ENCODE assay signal across 3 cellular contexts in the genomic region with DNA sequence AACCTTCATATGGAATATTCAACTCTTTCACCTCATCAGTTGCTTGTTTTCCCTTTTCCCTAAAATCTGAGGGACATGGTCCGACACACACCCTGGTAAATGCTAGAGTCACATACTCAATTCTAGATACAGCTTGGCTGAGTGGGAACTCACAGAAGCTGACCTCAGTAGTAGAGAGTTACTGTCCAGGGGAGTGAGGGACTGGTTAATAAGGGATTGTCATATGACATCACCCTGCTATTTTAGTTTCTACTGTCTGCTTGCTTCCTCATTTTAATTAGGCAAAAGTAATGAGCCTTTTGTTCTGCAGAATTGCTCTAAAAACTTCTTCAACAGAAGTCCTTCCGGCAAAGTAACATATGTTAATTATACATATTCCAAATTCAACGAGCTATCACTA.
TF ChIP-seq lines count a peak whose summit lies in the region.

No MANE protein-coding gene starts in this region.

TF ChIP-seq in GM23338, 12 proteins besides CTCF, POLR2A, EP300 and RAD21 (continues in another document):
- TF ChIP-seq ZNF331 (CRISPR knock-in tag; IDR thresholded peaks at IDR 0.05; ENCODE audit: low read depth) (no peak), JUNB (IDR thresholded peaks at IDR 0.05; ENCODE audit: unreplicated experiment) (no peak), EZH2 (IDR thresholded peaks at IDR 0.05; ENCODE audit: low read depth, unreplicated experiment) (no peak), STAT1 (IDR thresholded peaks at IDR 0.05; ENCODE audit: unreplicated experiment) (no peak), CREB1 (CRISPR knock-in tag; IDR thresholded peaks at IDR 0.05; ENCODE audit: low read depth) (no peak), EZH2phosphoT487 (IDR thresholded peaks at IDR 0.05; ENCODE audit: unreplicated experiment) (no peak), POLR2AphosphoS5 (IDR thresholded peaks at IDR 0.05; ENCODE audit: low read depth) (no peak), ZNF114 (CRISPR knock-in tag; IDR thresholded peaks at IDR 0.05) (no peak)
- TF ChIP-seq, protein P1, sequence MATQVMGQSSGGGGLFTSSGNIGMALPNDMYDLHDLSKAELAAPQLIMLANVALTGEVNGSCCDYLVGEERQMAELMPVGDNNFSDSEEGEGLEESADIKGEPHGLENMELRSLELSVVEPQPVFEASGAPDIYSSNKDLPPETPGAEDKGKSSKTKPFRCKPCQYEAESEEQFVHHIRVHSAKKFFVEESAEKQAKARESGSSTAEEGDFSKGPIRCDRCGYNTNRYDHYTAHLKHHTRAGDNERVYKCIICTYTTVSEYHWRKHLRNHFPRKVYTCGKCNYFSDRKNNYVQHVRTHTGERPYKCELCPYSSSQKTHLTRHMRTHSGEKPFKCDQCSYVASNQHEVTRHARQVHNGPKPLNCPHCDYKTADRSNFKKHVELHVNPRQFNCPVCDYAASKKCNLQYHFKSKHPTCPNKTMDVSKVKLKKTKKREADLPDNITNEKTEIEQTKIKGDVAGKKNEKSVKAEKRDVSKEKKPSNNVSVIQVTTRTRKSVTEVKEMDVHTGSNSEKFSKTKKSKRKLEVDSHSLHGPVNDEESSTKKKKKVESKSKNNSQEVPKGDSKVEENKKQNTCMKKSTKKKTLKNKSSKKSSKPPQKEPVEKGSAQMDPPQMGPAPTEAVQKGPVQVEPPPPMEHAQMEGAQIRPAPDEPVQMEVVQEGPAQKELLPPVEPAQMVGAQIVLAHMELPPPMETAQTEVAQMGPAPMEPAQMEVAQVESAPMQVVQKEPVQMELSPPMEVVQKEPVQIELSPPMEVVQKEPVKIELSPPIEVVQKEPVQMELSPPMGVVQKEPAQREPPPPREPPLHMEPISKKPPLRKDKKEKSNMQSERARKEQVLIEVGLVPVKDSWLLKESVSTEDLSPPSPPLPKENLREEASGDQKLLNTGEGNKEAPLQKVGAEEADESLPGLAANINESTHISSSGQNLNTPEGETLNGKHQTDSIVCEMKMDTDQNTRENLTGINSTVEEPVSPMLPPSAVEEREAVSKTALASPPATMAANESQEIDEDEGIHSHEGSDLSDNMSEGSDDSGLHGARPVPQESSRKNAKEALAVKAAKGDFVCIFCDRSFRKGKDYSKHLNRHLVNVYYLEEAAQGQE (IDR thresholded peaks at IDR 0.05; ENCODE audit: unreplicated experiment) = no peak
- TF ChIP-seq, protein P2, sequence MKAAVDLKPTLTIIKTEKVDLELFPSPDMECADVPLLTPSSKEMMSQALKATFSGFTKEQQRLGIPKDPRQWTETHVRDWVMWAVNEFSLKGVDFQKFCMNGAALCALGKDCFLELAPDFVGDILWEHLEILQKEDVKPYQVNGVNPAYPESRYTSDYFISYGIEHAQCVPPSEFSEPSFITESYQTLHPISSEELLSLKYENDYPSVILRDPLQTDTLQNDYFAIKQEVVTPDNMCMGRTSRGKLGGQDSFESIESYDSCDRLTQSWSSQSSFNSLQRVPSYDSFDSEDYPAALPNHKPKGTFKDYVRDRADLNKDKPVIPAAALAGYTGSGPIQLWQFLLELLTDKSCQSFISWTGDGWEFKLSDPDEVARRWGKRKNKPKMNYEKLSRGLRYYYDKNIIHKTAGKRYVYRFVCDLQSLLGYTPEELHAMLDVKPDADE (IDR thresholded peaks at IDR 0.05) = no peak

TF ChIP-seq in WTC11, 78 proteins besides CTCF, POLR2A, EP300 and RAD21:
- TF ChIP-seq, protein P3, sequence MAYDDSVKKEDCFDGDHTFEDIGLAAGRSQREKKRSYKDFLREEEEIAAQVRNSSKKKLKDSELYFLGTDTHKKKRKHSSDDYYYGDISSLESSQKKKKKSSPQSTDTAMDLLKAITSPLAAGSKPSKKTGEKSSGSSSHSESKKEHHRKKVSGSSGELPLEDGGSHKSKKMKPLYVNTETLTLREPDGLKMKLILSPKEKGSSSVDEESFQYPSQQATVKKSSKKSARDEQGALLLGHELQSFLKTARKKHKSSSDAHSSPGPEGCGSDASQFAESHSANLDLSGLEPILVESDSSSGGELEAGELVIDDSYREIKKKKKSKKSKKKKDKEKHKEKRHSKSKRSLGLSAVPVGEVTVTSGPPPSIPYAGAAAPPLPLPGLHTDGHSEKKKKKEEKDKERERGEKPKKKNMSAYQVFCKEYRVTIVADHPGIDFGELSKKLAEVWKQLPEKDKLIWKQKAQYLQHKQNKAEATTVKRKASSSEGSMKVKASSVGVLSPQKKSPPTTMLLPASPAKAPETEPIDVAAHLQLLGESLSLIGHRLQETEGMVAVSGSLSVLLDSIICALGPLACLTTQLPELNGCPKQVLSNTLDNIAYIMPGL (CRISPR knock-in tag; IDR thresholded peaks at IDR 0.05) = no peak
- TF ChIP-seq, protein P4, sequence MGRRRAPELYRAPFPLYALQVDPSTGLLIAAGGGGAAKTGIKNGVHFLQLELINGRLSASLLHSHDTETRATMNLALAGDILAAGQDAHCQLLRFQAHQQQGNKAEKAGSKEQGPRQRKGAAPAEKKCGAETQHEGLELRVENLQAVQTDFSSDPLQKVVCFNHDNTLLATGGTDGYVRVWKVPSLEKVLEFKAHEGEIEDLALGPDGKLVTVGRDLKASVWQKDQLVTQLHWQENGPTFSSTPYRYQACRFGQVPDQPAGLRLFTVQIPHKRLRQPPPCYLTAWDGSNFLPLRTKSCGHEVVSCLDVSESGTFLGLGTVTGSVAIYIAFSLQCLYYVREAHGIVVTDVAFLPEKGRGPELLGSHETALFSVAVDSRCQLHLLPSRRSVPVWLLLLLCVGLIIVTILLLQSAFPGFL (CRISPR knock-in tag; IDR thresholded peaks at IDR 0.05; ENCODE audit: borderline replicate concordance) = no peak
- no peak for TF ChIP-seq ELF4 (CRISPR knock-in tag; IDR thresholded peaks at IDR 0.05; ENCODE audit: low read depth)
TF ChIP-seq in WTC11: peak in this region for 0.

TF ChIP-seq in H1, 55 proteins besides CTCF, POLR2A, EP300 and RAD21:
- TF ChIP-seq BACH1 (IDR thresholded peaks at IDR 0.05; ENCODE audit: low read length) = no peak
- TF ChIP-seq, protein P5, sequence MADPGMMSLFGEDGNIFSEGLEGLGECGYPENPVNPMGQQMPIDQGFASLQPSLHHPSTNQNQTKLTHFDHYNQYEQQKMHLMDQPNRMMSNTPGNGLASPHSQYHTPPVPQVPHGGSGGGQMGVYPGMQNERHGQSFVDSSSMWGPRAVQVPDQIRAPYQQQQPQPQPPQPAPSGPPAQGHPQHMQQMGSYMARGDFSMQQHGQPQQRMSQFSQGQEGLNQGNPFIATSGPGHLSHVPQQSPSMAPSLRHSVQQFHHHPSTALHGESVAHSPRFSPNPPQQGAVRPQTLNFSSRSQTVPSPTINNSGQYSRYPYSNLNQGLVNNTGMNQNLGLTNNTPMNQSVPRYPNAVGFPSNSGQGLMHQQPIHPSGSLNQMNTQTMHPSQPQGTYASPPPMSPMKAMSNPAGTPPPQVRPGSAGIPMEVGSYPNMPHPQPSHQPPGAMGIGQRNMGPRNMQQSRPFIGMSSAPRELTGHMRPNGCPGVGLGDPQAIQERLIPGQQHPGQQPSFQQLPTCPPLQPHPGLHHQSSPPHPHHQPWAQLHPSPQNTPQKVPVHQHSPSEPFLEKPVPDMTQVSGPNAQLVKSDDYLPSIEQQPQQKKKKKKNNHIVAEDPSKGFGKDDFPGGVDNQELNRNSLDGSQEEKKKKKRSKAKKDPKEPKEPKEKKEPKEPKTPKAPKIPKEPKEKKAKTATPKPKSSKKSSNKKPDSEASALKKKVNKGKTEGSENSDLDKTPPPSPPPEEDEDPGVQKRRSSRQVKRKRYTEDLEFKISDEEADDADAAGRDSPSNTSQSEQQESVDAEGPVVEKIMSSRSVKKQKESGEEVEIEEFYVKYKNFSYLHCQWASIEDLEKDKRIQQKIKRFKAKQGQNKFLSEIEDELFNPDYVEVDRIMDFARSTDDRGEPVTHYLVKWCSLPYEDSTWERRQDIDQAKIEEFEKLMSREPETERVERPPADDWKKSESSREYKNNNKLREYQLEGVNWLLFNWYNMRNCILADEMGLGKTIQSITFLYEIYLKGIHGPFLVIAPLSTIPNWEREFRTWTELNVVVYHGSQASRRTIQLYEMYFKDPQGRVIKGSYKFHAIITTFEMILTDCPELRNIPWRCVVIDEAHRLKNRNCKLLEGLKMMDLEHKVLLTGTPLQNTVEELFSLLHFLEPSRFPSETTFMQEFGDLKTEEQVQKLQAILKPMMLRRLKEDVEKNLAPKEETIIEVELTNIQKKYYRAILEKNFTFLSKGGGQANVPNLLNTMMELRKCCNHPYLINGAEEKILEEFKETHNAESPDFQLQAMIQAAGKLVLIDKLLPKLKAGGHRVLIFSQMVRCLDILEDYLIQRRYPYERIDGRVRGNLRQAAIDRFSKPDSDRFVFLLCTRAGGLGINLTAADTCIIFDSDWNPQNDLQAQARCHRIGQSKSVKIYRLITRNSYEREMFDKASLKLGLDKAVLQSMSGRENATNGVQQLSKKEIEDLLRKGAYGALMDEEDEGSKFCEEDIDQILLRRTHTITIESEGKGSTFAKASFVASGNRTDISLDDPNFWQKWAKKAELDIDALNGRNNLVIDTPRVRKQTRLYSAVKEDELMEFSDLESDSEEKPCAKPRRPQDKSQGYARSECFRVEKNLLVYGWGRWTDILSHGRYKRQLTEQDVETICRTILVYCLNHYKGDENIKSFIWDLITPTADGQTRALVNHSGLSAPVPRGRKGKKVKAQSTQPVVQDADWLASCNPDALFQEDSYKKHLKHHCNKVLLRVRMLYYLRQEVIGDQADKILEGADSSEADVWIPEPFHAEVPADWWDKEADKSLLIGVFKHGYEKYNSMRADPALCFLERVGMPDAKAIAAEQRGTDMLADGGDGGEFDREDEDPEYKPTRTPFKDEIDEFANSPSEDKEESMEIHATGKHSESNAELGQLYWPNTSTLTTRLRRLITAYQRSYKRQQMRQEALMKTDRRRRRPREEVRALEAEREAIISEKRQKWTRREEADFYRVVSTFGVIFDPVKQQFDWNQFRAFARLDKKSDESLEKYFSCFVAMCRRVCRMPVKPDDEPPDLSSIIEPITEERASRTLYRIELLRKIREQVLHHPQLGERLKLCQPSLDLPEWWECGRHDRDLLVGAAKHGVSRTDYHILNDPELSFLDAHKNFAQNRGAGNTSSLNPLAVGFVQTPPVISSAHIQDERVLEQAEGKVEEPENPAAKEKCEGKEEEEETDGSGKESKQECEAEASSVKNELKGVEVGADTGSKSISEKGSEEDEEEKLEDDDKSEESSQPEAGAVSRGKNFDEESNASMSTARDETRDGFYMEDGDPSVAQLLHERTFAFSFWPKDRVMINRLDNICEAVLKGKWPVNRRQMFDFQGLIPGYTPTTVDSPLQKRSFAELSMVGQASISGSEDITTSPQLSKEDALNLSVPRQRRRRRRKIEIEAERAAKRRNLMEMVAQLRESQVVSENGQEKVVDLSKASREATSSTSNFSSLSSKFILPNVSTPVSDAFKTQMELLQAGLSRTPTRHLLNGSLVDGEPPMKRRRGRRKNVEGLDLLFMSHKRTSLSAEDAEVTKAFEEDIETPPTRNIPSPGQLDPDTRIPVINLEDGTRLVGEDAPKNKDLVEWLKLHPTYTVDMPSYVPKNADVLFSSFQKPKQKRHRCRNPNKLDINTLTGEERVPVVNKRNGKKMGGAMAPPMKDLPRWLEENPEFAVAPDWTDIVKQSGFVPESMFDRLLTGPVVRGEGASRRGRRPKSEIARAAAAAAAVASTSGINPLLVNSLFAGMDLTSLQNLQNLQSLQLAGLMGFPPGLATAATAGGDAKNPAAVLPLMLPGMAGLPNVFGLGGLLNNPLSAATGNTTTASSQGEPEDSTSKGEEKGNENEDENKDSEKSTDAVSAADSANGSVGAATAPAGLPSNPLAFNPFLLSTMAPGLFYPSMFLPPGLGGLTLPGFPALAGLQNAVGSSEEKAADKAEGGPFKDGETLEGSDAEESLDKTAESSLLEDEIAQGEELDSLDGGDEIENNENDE (IDR thresholded peaks at IDR 0.05; ENCODE audit: insufficient replicate concordance, low read length) = no peak
- no peak for TF ChIP-seq SP2 (IDR thresholded peaks at IDR 0.05; ENCODE audit: low read length)
- TF ChIP-seq RBBP5 (IDR thresholded peaks at IDR 0.05; ENCODE audit: borderline replicate concordance, low read depth, low read length) = no peak
- no peak for TF ChIP-seq HDAC2 (IDR thresholded peaks at IDR 0.05; ENCODE audit: borderline replicate concordance in 1 of 2, low read depth in 2 of 2, low read length in 2 of 2)
- no peak for TF ChIP-seq TEAD4 (IDR thresholded peaks at IDR 0.05; ENCODE audit: low read depth, low read length)
- no peak for TF ChIP-seq JUN (IDR thresholded peaks at IDR 0.05; ENCODE audit: low read depth, low read length)
- no peak for TF ChIP-seq TBP (IDR thresholded peaks at IDR 0.05; ENCODE audit: low read depth, low read length)
